Comparison of ENCODE assay signal across 1 cellular context in genomic region chr3:59809750-59810444, GRCh38.
TF ChIP-seq lines count a peak whose summit lies in the region.

No MANE protein-coding gene starts in this region.

TF ChIP-seq in HCT116, 20 proteins besides CTCF, POLR2A, EP300 and RAD21 (continued from another document):
- TF ChIP-seq REST (IDR thresholded peaks at IDR 0.05; ENCODE audit: low read depth) (no peak), YY1 (IDR thresholded peaks at IDR 0.05; ENCODE audit: extremely low read depth, insufficient replicate concordance, low read depth, low read length) (no peak), ZBTB33 (IDR thresholded peaks at IDR 0.05; ENCODE audit: extremely low read depth, insufficient replicate concordance, low read length) (no peak), ATF3 (IDR thresholded peaks at IDR 0.05) (no peak), POLR2AphosphoS5 (IDR thresholded peaks at IDR 0.05; ENCODE audit: low read depth, low read length) (no peak), ZNF274 (IDR thresholded peaks at IDR 0.05; ENCODE audit: low read depth, low read length) (no peak), ZFX (IDR thresholded peaks at IDR 0.05) (no peak), SIN3A (IDR thresholded peaks at IDR 0.05; ENCODE audit: low read depth) (no peak), JUND (IDR thresholded peaks at IDR 0.05) (no peak), SRF (IDR thresholded peaks at IDR 0.05; ENCODE audit: low read depth) (no peak), CBX3 (IDR thresholded peaks at IDR 0.05; ENCODE audit: low read depth) (no peak), MAX (IDR thresholded peaks at IDR 0.05) (no peak)
